2 cellular contexts compared by ENCODE assay signal in genomic region chr3:157147099-157147803, GRCh38.
TF ChIP-seq lines count a peak whose summit lies in the region.

No MANE protein-coding gene starts in this region.

TF ChIP-seq in A549, 52 proteins besides CTCF, POLR2A, EP300 and RAD21 (continued from another document):
- TF ChIP-seq CBX2 (IDR thresholded peaks at IDR 0.05; ENCODE audit: borderline replicate concordance, low read depth) (no peak), CHD4 (IDR thresholded peaks at IDR 0.05; ENCODE audit: borderline replicate concordance) (no peak), USF2 (IDR thresholded peaks at IDR 0.05) (no peak), KDM5A (IDR thresholded peaks at IDR 0.05) (no peak), FOSB (CRISPR knock-in tag; IDR thresholded peaks at IDR 0.05) (peak; percentile 95), BCL3 (IDR thresholded peaks at IDR 0.05) (no peak), RARB (CRISPR knock-in tag; IDR thresholded peaks at IDR 0.05) (peak; percentile 50), RNF2 (IDR thresholded peaks at IDR 0.05; ENCODE audit: borderline replicate concordance, low read depth) (no peak), SMC3 (IDR thresholded peaks at IDR 0.05) (no peak), HMGXB4 (CRISPR knock-in tag; IDR thresholded peaks at IDR 0.05; ENCODE audit: borderline replicate concordance) (peak; percentile 84; the same call in 1 of the 2 replicates), MYC (IDR thresholded peaks at IDR 0.05; ENCODE audit: borderline replicate concordance, low read length) (no peak), CBX8 (IDR thresholded peaks at IDR 0.05) (no peak), RFX5 (IDR thresholded peaks at IDR 0.05) (no peak), HOXB13 (CRISPR knock-in tag; IDR thresholded peaks at IDR 0.05; ENCODE audit: low read depth) (no peak), JUN (IDR thresholded peaks at IDR 0.05) (no peak), EHMT2 (IDR thresholded peaks at IDR 0.05; ENCODE audit: low read depth) (no peak), NFE2L2 (conservative IDR thresholded peaks at IDR 0.05; ENCODE audit: low read length) (no peak), ELK1 (IDR thresholded peaks at IDR 0.05; ENCODE audit: low read depth, low read length) (no peak), MAZ (IDR thresholded peaks at IDR 0.05; ENCODE audit: borderline replicate concordance, low read depth, low read length) (no peak), SREBF2 (IDR thresholded peaks at IDR 0.05) (no peak), E2F6 (IDR thresholded peaks at IDR 0.05; ENCODE audit: borderline replicate concordance, low read depth) (no peak), NR3C1 (IDR thresholded peaks at IDR 0.05) (no peak), EHF (CRISPR knock-in tag; IDR thresholded peaks at IDR 0.05) (no peak; the same call in 1 of the 2 replicates), JUNB (IDR thresholded peaks at IDR 0.05) (no peak), ZNF302 (CRISPR knock-in tag; IDR thresholded peaks at IDR 0.05) (no peak), HES2 (IDR thresholded peaks at IDR 0.05) (no peak), CEBPB (IDR thresholded peaks at IDR 0.05) (no peak), POLR2AphosphoS2 (conservative IDR thresholded peaks at IDR 0.05; ENCODE audit: low read length) (peak; percentile 97), NPAS2 (CRISPR knock-in tag; IDR thresholded peaks at IDR 0.05; ENCODE audit: borderline replicate concordance) (no peak), GATA3 (IDR thresholded peaks at IDR 0.05; ENCODE audit: borderline replicate concordance) (no peak), ZFP36 (IDR thresholded peaks at IDR 0.05; ENCODE audit: borderline replicate concordance, partially characterized antibody) (no peak), FOSL2 (IDR thresholded peaks at IDR 0.05) (no peak), FOSL2 (CRISPR knock-in tag; IDR thresholded peaks at IDR 0.05) (no peak), TP53 (CRISPR knock-in tag; IDR thresholded peaks at IDR 0.05) (0 out of 2 replicates have a peak, but pooled peaks have one; percentile 71)

TF ChIP-seq in WTC11, 78 proteins besides CTCF, POLR2A, EP300 and RAD21 (continued from another document):
- TF ChIP-seq ZNF281 (CRISPR knock-in tag; IDR thresholded peaks at IDR 0.05) (no peak), ZNF512 (CRISPR knock-in tag; IDR thresholded peaks at IDR 0.05; ENCODE audit: borderline replicate concordance) (no peak), CREB1 (CRISPR knock-in tag; IDR thresholded peaks at IDR 0.05) (no peak), USF2 (CRISPR knock-in tag; IDR thresholded peaks at IDR 0.05) (no peak)
